Comparison of ENCODE assay signal across 15 cellular contexts in genomic region chr5:149640350-149640999, GRCh38. TPM values are rescaled to one million over a fixed set of nuclear protein-coding genes. Genes with fewer than 3 reads are reported as not detected.
DNase-seq lines count a peak whose midpoint lies in the region; ATAC-seq and TF ChIP-seq lines count a peak whose summit lies in the region.
"Had no signal": no experiment of that assay in that cellular context is flagged by ENCODE, and none has a peak within 500 bp of the region (broad histone marks: within the 10 kb centered on the region; RNA-seq: fewer than 3 reads in every experiment).

No MANE protein-coding gene starts in this region.

- TF ChIP-seq CTCF in psoas muscle (IDR thresholded peaks at IDR 0.05) (no peak), SK-N-SH (IDR thresholded peaks at IDR 0.05) (no peak), body of pancreas (IDR thresholded peaks at IDR 0.05) (no peak)

- H3K4me3 ChIP-seq in psoas muscle = peak overlapping the region; percentile 62
- no peak overlapping the region for H3K4me3 ChIP-seq in SK-N-SH (ENCODE audit: low read depth in 2 of 2, low read length in 1 of 2)
- no peak overlapping the region for H3K4me3 ChIP-seq in body of pancreas
- H3K4me3 ChIP-seq: A549, skin epidermis had no signal

- no peaks in the 10 kb centered on the region for H3K79me2 ChIP-seq in SK-N-SH (ENCODE audit: insufficient read depth)

- H3K4me2 ChIP-seq in SK-N-SH = no peak overlapping the region
- H3K4me2 ChIP-seq: A549 had no signal

- intact Hi-C loops in Right ventricle myocardium inferior (cut with DNase I) (no loop called here), Right ventricle myocardium superior (cut with DNase I) (no loop called here), left colon (cut with DNase I, micrococcal nuclease) (no loop called here), psoas muscle (cut with DNase I) (loop anchor here in 1 of 2 donors (2.0 kb wide), 1 partner anchor 188 kb away; no protein-coding TSS in a partner anchor), body of pancreas (cut with DNase I) (no loop called here)

- H3K36me3 ChIP-seq in psoas muscle (ENCODE audit: insufficient read depth in 1 of 2, low read depth in 1 of 2) (no peaks in the 10 kb centered on the region), SK-N-SH (replicated peaks in 1 of 2; ENCODE audit: control insufficient read depth in 1 of 2, insufficient read depth in 2 of 2, low read length in 1 of 2) (no peaks in the 10 kb centered on the region), body of pancreas (replicated peaks in 1 of 2; ENCODE audit: insufficient read depth in 1 of 2, low read depth in 2 of 2) (no peaks in the 10 kb centered on the region)

- H3K27ac ChIP-seq in psoas muscle (peak overlapping the region; percentile 67), SK-N-SH (ENCODE audit: low read depth in 2 of 2, low read length in 1 of 2) (no peak overlapping the region; a peak in 1 of 4 replicates), body of pancreas (peak overlapping the region in 1 of 4 donors; percentile 4)
- H3K27ac ChIP-seq: A549 had no signal

- POLR2A ChIA-PET in SK-N-SH (lab: Yijun Ruan, JAX) = no interaction called here

- TF ChIP-seq RAD21 in SK-N-SH (IDR thresholded peaks at IDR 0.05; ENCODE audit: low read length) = no peak

- H3K9me3 ChIP-seq in psoas muscle (no peaks in the 10 kb centered on the region), SK-N-SH (no peaks in the 10 kb centered on the region), body of pancreas (no peaks in the 10 kb centered on the region)
- H3K9me3 ChIP-seq: A549 had no signal

- ATAC-seq in Right ventricle myocardium inferior (peak; percentile 14), Right ventricle myocardium superior (ENCODE audit: poor library complexity) (no peak), left colon (peak; percentile 18), psoas muscle (peak in 1 of 4 donors; percentile 12), HG03139 (IDR thresholded peaks at IDR 0.05; ENCODE audit: unreplicated experiment) (no peak), body of pancreas (no peak), GM19397 (IDR thresholded peaks at IDR 0.05; ENCODE audit: unreplicated experiment) (no peak)
- ATAC-seq: A549; stimulated activated naive CD8-positive, alpha-beta T cell treated with anti-CD3 and anti-CD28 coated beads, Interleukin-15, Interleukin-2, amounts not matched to agents 100 U/mL and 50 U/mL, for 24 hours had no signal

- no peak for TF ChIP-seq POLR2A in body of pancreas (IDR thresholded peaks at IDR 0.05)

- no peak for TF ChIP-seq EP300 in SK-N-SH (IDR thresholded peaks at IDR 0.05; ENCODE audit: borderline replicate concordance in 1 of 2, low read depth in 1 of 2, low read length in 1 of 2)

- no peaks in the 10 kb centered on the region for H3K9me2 ChIP-seq in SK-N-SH

- H3K4me1 ChIP-seq in psoas muscle = peaks cover 20% of the 10 kb centered on the region
- H3K4me1 ChIP-seq in SK-N-SH (ENCODE audit: control insufficient read depth in 1 of 2, insufficient read depth in 2 of 2, low read depth in 1 of 2, low read length in 1 of 2) = peaks cover 0 to 12% of the 10 kb centered on the region in 2 experiments; a peak in 1 of 4 replicates
- no peaks in the 10 kb centered on the region for H3K4me1 ChIP-seq in body of pancreas
- H3K4me1 ChIP-seq: A549 had no signal

- H3K9ac ChIP-seq in SK-N-SH = no peak overlapping the region

- WGBS in psoas muscle, 3 donors = 31 to 56% (median 35%) methylated on average over 7 of the region's 7 CpGs
- 75% methylated on average over 7 of the region's 7 CpGs for WGBS in SK-N-SH (ENCODE audit: low lambda C conversion rate)
- WGBS in body of pancreas, 2 donors = 77 to 86% methylated on average over 6 to 7 of the region's 7 CpGs

- DNase-seq in Right ventricle myocardium inferior (ENCODE audit: missing footprints) (no peak), Right ventricle myocardium superior (no peak), left colon (no peak), psoas muscle (no peak), SK-N-SH (no peak), body of pancreas (no peak)
- DNase-seq: activated CD4-positive, alpha-beta T cell treated with anti-CD3 and anti-CD28 coated beads, Interleukin-2, amount 50 U/mL, for 1 hour; activated T-cell treated with anti-CD3 and anti-CD28 coated beads, Interleukin-2, amount 50 U/mL, for 24 hours; CD4-positive, alpha-beta memory T cell; EL; stimulated activated naive CD8-positive, alpha-beta T cell treated with anti-CD3 and anti-CD28 coated beads, Interleukin-15, Interleukin-2, amounts not matched to agents 100 U/mL and 50 U/mL, for 24 hours had no signal

- CTCF ChIA-PET in SK-N-SH (lab: Yijun Ruan, JAX) = interaction anchor here (0.7 to 22.1 kb wide), 9 partner anchors 9 to 351 kb away, joined by 3 to 730 read pairs (median 5); no protein-coding TSS in a partner anchor

- H3K27me3 ChIP-seq in psoas muscle (ENCODE audit: insufficient read depth in 3 of 3, low read length in 2 of 3) (no peaks in the 10 kb centered on the region), SK-N-SH (ENCODE audit: insufficient read depth) (no peaks in the 10 kb centered on the region), body of pancreas (no peaks in the 10 kb centered on the region)

- no peak overlapping the region for H2AFZ ChIP-seq in SK-N-SH (ENCODE audit: low read depth)

- no peaks in the 10 kb centered on the region for H4K20me1 ChIP-seq in SK-N-SH (ENCODE audit: insufficient read depth)

- no peaks in the 10 kb centered on the region for H3F3A ChIP-seq in SK-N-SH (replicated peaks; ENCODE audit: insufficient read depth)

TF ChIP-seq in SK-N-SH, 30 proteins besides CTCF, POLR2A, EP300 and RAD21 (continues in another document):
- TF ChIP-seq NRF1 (IDR thresholded peaks at IDR 0.05; ENCODE audit: low read depth, low read length) (no peak), SIN3A (IDR thresholded peaks at IDR 0.05; ENCODE audit: borderline replicate concordance, low read depth, low read length) (no peak), REST (IDR thresholded peaks at IDR 0.05; ENCODE audit: low read depth, low read length) (no peak), TCF12 (IDR thresholded peaks at IDR 0.05) (no peak), PBX3 (IDR thresholded peaks at IDR 0.05) (no peak), MXI1 (IDR thresholded peaks at IDR 0.05; ENCODE audit: low read depth, low read length) (no peak), USF2 (IDR thresholded peaks at IDR 0.05; ENCODE audit: borderline replicate concordance, low read depth, low read length) (no peak), YY1 (IDR thresholded peaks at IDR 0.05; ENCODE audit: low read depth) (no peak), RCOR1 (IDR thresholded peaks at IDR 0.05; ENCODE audit: low read length) (no peak), MEF2A (IDR thresholded peaks at IDR 0.05; ENCODE audit: borderline replicate concordance, low read depth) (no peak), RXRA (IDR thresholded peaks at IDR 0.05; ENCODE audit: borderline replicate concordance, low read depth) (no peak)

RNA-seq across cellular contexts. Expression of gene ARHGEF37, which starts 59.2 kb away (rescaled TPM):
- total RNA-seq in Right ventricle myocardium inferior = 32.2 TPM
- 32.9 TPM for total RNA-seq in Right ventricle myocardium superior
- total RNA-seq in left colon = 10 to 100 TPM; 14.2 to 23.5 TPM
- total RNA-seq in psoas muscle = 10 to 100 TPM in 3 of 4 donors, 1 to 10 TPM in 1; 9.0 to 29.3 (median 18.7) TPM
- 10 to 100 TPM in 2 of 3 donors, 1 to 10 TPM in 1; 2.3 to 13.4 (median 13.0) TPM for polyA plus RNA-seq in psoas muscle
- 0.94 and 1.3 TPM in 2 replicates for polyA plus RNA-seq in SK-N-SH (2012; rRNA removed)
- polyA plus RNA-seq in SK-N-SH (2012; cell fraction: cytosol; rRNA removed) = 0.76 and 1.1 TPM in 2 replicates
- 1.2 and 2.1 TPM in 2 replicates for polyA plus RNA-seq in SK-N-SH (2012; cell fraction: nucleus; rRNA removed)
- 10 to 100 TPM in 1 of 2 donors, 1 to 10 TPM in 1; 5.9 to 14.0 TPM for total RNA-seq in body of pancreas
- polyA plus RNA-seq: CD4-positive, alpha-beta memory T cell had no signal

Comparison
In these comparisons a context has a peak if more than half of its experiments do, and no peak if none do; other contexts are left out.
1. ATAC-seq: peak in Right ventricle myocardium inferior (single experiment) and left colon (single experiment); none in Right ventricle myocardium superior (single experiment), HG03139 (single experiment), body of pancreas (single experiment) and GM19397 (single experiment).